Comparison of ENCODE assay signal across 1 cellular context in the genomic region with DNA sequence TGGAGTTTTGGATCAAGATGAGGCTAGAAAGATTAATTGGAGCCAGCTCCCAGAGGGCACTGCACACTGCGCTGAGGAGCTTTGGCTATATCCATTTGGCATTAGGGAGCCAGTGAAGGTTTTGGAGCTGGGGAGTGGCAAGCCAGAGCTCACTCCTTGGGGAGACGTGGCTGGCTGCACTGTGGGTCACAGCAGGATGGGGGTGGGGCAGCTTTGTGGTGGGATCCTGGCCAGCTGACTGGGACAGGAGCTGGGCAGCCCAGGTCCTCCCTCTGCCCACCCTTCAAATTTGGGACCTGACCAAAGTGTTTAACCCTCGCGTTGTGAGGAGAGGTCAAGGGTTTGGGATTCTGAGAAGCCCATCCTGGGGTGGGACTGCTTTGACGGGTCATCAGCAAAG.
TF ChIP-seq lines count a peak whose summit lies in the region.

No MANE protein-coding gene starts in this region.

TF ChIP-seq in K562, 482 proteins besides CTCF, POLR2A, EP300 and RAD21:
- no peak for TF ChIP-seq ETV1 (tag; conservative IDR thresholded peaks at IDR 0.05; ENCODE audit: low read depth)
- TF ChIP-seq ZNF644 (tag; IDR thresholded peaks at IDR 0.05; ENCODE audit: low read depth) = no peak
- TF ChIP-seq TCFL5 (CRISPR knock-in tag; conservative IDR thresholded peaks at IDR 0.05) = no peak
- TF ChIP-seq TARDBP (IDR thresholded peaks at IDR 0.05) = no peak
